In the genomic region with DNA sequence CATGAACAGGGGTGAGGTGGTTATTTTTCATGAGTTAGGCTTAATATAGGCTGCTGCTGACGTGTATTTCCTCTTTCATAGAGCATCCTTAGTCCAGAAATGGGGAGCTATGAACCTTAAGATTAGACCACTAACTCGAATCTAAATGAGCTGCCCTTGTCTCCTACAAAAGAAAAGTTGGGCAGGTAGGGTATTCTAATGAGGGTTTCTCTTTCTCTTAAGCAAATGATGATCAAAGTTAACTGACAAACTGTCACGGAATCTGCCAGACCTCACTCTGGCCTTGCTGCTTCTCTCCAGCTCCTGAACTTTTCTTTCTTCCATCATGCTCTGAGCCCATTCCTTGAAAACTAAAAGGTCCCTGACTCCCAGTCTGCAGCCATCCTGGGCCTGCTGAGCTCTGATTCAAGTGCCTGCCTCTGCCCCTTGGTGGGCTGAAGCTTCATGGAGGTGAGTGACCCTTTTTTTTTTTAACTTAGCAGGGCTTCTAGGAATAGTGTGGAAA, we compare ENCODE assay signal across 8 cellular contexts. TPM values are rescaled to one million over a fixed set of nuclear protein-coding genes. Genes with fewer than 3 reads are reported as not detected.
DNase-seq lines count a peak whose midpoint lies in the region; ATAC-seq and TF ChIP-seq lines count a peak whose summit lies in the region.

A gene with protein sequence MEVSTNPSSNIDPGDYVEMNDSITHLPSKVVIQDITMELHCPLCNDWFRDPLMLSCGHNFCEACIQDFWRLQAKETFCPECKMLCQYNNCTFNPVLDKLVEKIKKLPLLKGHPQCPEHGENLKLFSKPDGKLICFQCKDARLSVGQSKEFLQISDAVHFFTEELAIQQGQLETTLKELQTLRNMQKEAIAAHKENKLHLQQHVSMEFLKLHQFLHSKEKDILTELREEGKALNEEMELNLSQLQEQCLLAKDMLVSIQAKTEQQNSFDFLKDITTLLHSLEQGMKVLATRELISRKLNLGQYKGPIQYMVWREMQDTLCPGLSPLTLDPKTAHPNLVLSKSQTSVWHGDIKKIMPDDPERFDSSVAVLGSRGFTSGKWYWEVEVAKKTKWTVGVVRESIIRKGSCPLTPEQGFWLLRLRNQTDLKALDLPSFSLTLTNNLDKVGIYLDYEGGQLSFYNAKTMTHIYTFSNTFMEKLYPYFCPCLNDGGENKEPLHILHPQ (plus strand): TSS at position 268 of the 505 bp plus-strand sequence. CDS start 177 bp downstream, at position 445.

- no peaks in the 10 kb centered on the region for H3K27me3 Mint-ChIP-seq in CD4-positive, alpha-beta memory T cell
- H3K27me3 Mint-ChIP-seq in dendritic cell treated with granulocyte-macrophage colony-stimulating factor and Interleukin-4, amounts not matched to agents 40 ng/mL and 50 ng/mL, for 4 days = no peaks in the 10 kb centered on the region
- no peaks in the 10 kb centered on the region for H3K27me3 Mint-ChIP-seq in neural crest cell (ENCODE audit: low read depth)

- peak within 1 kb of the TSS; percentile 74 for H3K27ac ChIP-seq in CD4-positive, alpha-beta memory T cell (ENCODE audit: low read depth, low read length)

- in situ Hi-C loops in KBM-7 (cut with MboI; ENCODE audit: low pct_unique_long_range_greater_than_20kb, low sequenced_read_pairs) = loop anchor here (25.0 kb wide), 1 partner anchor 149 kb away; no protein-coding TSS in a partner anchor

- intact Hi-C loops in CD4-positive, alpha-beta memory T cell (cut with micrococcal nuclease) = loop anchor here (1.0 kb wide), 2 partner anchors 10 to 25 kb away; a partner anchor contains a TSS
- intact Hi-C loops in dendritic cell treated with granulocyte-macrophage colony-stimulating factor and Interleukin-4, amounts not matched to agents 40 ng/mL and 50 ng/mL, for 4 days (cut with micrococcal nuclease) = loop anchor here (10.0 kb wide), 1 partner anchor 142 kb away; no protein-coding TSS in a partner anchor

- peak within 1 kb of the TSS; percentile 93 to 99 (median 96) for H3K27ac Mint-ChIP-seq in CD4-positive, alpha-beta memory T cell
- H3K27ac Mint-ChIP-seq in dendritic cell treated with granulocyte-macrophage colony-stimulating factor and Interleukin-4, amounts not matched to agents 40 ng/mL and 50 ng/mL, for 4 days = peak within 1 kb of the TSS; percentile 93
- H3K27ac Mint-ChIP-seq in neural crest cell (ENCODE audit: unreplicated experiment) = peak within 1 kb of the TSS; percentile 83

- peak within 1 kb of the TSS; percentile 27 to 55 for H3K4me3 ChIP-seq in CD4-positive, alpha-beta memory T cell (ENCODE audit: low read length in 2 of 2)

- peak in 3 of 5 donors; percentile 18 to 35 (median 30) for DNase-seq in CD4-positive, alpha-beta memory T cell
- DNase-seq in neural crest cell (ENCODE audit: low read depth, low spot score) = no peak
- DNase-seq in KBM-7 = no peak
- no peak for DNase-seq in SIG-M5 (lab: John Stamatoyannopoulos, UW)
- DNase-seq in central memory CD4-positive, alpha-beta T cell = no peak

- peak; percentile 32 for ATAC-seq in HG03045 (IDR thresholded peaks at IDR 0.05; ENCODE audit: unreplicated experiment)
- no peak for ATAC-seq in GM19023 (IDR thresholded peaks at IDR 0.05; ENCODE audit: unreplicated experiment)

- CTCF ChIA-PET in CD4-positive, alpha-beta memory T cell (lab: Charles Lee; ENCODE audit: partially characterized antibody) = interaction anchor here (0.6 to 33.6 kb wide), 24 partner anchors 17 to 190 kb away, joined by 3 to 821 read pairs (median 4); a partner anchor contains a TSS

- H3K4me3 Mint-ChIP-seq in CD4-positive, alpha-beta memory T cell = peak within 1 kb of the TSS; percentile 72 to 95 (median 86)
- peak within 1 kb of the TSS; percentile 47 for H3K4me3 Mint-ChIP-seq in dendritic cell treated with granulocyte-macrophage colony-stimulating factor and Interleukin-4, amounts not matched to agents 40 ng/mL and 50 ng/mL, for 4 days
- no peak within 1 kb of the TSS for H3K4me3 Mint-ChIP-seq in neural crest cell

- no peaks in the 10 kb centered on the region for H3K27me3 ChIP-seq in CD4-positive, alpha-beta memory T cell (ENCODE audit: insufficient read depth, low read length)

- peaks cover 0 to 1% (median 0%) of the 10 kb centered on the region in 8 donors for H3K9me3 Mint-ChIP-seq in CD4-positive, alpha-beta memory T cell
- no peaks in the 10 kb centered on the region for H3K9me3 Mint-ChIP-seq in dendritic cell treated with granulocyte-macrophage colony-stimulating factor and Interleukin-4, amounts not matched to agents 40 ng/mL and 50 ng/mL, for 4 days
- no peaks in the 10 kb centered on the region for H3K9me3 Mint-ChIP-seq in neural crest cell

- POLR2A ChIA-PET in CD4-positive, alpha-beta memory T cell (lab: Charles Lee; ENCODE audit: partially characterized antibody) = interaction anchor here (1.0 to 39.7 kb wide), 15 partner anchors 9 to 199 kb away, joined by 3 to 5737 read pairs (median 4); a partner anchor contains a TSS

- H3K36me3 ChIP-seq in CD4-positive, alpha-beta memory T cell (ENCODE audit: insufficient read depth, low read length) = peaks cover 11% of the 10 kb centered on the region

- peaks cover 11 to 15% of the 10 kb centered on the region in 2 donors for H3K36me3 Mint-ChIP-seq in CD4-positive, alpha-beta memory T cell
- peaks cover 14% of the 10 kb centered on the region for H3K36me3 Mint-ChIP-seq in dendritic cell treated with granulocyte-macrophage colony-stimulating factor and Interleukin-4, amounts not matched to agents 40 ng/mL and 50 ng/mL, for 4 days (ENCODE audit: low read depth)
- H3K36me3 Mint-ChIP-seq in neural crest cell (ENCODE audit: low read depth) = peaks cover 2% of the 10 kb centered on the region

- TF ChIP-seq CTCF in neural crest cell (conservative IDR thresholded peaks at IDR 0.05) = no peak

- H3K9me3 ChIP-seq in CD4-positive, alpha-beta memory T cell (ENCODE audit: control insufficient read depth in 1 of 2, low read length in 2 of 2) = no peaks in the 10 kb centered on the region

- H3K4me1 ChIP-seq in CD4-positive, alpha-beta memory T cell (ENCODE audit: insufficient read depth, low read length) = peaks cover 73% of the 10 kb centered on the region

- peaks cover 48 to 71% (median 61%) of the 10 kb centered on the region in 4 donors for H3K4me1 Mint-ChIP-seq in CD4-positive, alpha-beta memory T cell
- H3K4me1 Mint-ChIP-seq in dendritic cell treated with granulocyte-macrophage colony-stimulating factor and Interleukin-4, amounts not matched to agents 40 ng/mL and 50 ng/mL, for 4 days (ENCODE audit: low read depth) = peaks cover 40% of the 10 kb centered on the region
- peaks cover 8% of the 10 kb centered on the region for H3K4me1 Mint-ChIP-seq in neural crest cell

RNA-seq across cellular contexts. Expression of the gene that starts here (rescaled TPM):
- total RNA-seq in CD4-positive, alpha-beta memory T cell = 10 to 100 TPM; 38.1 to 40.7 TPM
- polyA plus RNA-seq in CD4-positive, alpha-beta memory T cell = 10 to 100 TPM; 25.8 to 42.0 TPM
- total RNA-seq in neural crest cell = 15.2 and 16.3 TPM in 2 replicates

Comparison
In these comparisons a context has a peak if more than half of its experiments do, and no peak if none do; other contexts are left out.
1. DNase-seq: peak in CD4-positive, alpha-beta memory T cell (3 of 5); none in neural crest cell (single experiment), KBM-7 (single experiment), SIG-M5 (single experiment) and central memory CD4-positive, alpha-beta T cell (single experiment).
2. Peak in every context shown above with its lines, with median percentiles within 50 percentile points of each other: H3K27ac Mint-ChIP-seq.